ENCODE assay signal across 12 cellular contexts in genomic region chr3:21672303-21672702, GRCh38.
DNase-seq lines count a peak whose midpoint lies in the region; ATAC-seq and TF ChIP-seq lines count a peak whose summit lies in the region.
"Had no signal": no experiment of that assay in that cellular context is flagged by ENCODE, and none has a peak within 500 bp of the region (broad histone marks: within the 10 kb centered on the region; RNA-seq: fewer than 3 reads in every experiment).

No MANE protein-coding gene starts in this region.

- DNase-seq in AG20443 (ENCODE audit: low spot score) (peak; percentile 83), PC-9 (peak; percentile 0 to 60), dedifferentiated amniotic fluid mesenchymal stem cell (ENCODE audit: extremely low spot score) (peak; percentile 62), NCI-H1694 (lab: John Stamatoyannopoulos, UW) (no peak), tibial nerve (ENCODE audit: low spot score in 2 of 2) (no peak), H7 (no peak)
- DNase-seq: NCI-H1092 treated with DMSO at 0.1 percent for 48 hours, NCI-H526 treated with DMSO at 0.1 percent for 48 hours had no signal

- H3K79me2 ChIP-seq in PC-9 (ENCODE audit: low read depth), result no peaks in the 10 kb centered on the region

- H3K27me3 ChIP-seq in PC-9 (ENCODE audit: insufficient read depth, low read depth) (no peaks in the 10 kb centered on the region), tibial nerve (no peaks in the 10 kb centered on the region), H7 (ENCODE audit: control insufficient read depth, insufficient read depth, low read length) (no peaks in the 10 kb centered on the region)

- no peak for ATAC-seq in GM21737 (IDR thresholded peaks at IDR 0.05; ENCODE audit: unreplicated experiment)
- ATAC-seq: esophagus mucosa had no signal

- TF ChIP-seq POLR2A in tibial nerve (IDR thresholded peaks at IDR 0.05), result no peak

- no peaks in the 10 kb centered on the region for H3F3A ChIP-seq in PC-9 (ENCODE audit: insufficient read depth, low read depth)

- H2AFZ ChIP-seq in PC-9, result 0 out of 2 replicates have a peak overlapping the region, but pooled peaks have one; percentile 49

- TF ChIP-seq CTCF in PC-9 (conservative IDR thresholded peaks at IDR 0.05), result no peak
- no peak for TF ChIP-seq CTCF in tibial nerve (IDR thresholded peaks at IDR 0.05)

- TF ChIP-seq EP300 in tibial nerve (IDR thresholded peaks at IDR 0.05), result no peak

- H3K36me3 ChIP-seq in PC-9 (ENCODE audit: low read depth) (no peaks in the 10 kb centered on the region), mesodermal cell (ENCODE audit: control insufficient read depth, insufficient read depth, low read length) (no peaks in the 10 kb centered on the region), tibial nerve (no peaks in the 10 kb centered on the region), H7 (replicated peaks; ENCODE audit: control insufficient read depth, insufficient read depth, low read length) (no peaks in the 10 kb centered on the region)

- peak overlapping the region; percentile 49 for H3K27ac ChIP-seq in PC-9
- peak overlapping the region; percentile 42 for H3K27ac ChIP-seq in mesodermal cell (ENCODE audit: low read depth, low read length, severe bottlenecking)
- H3K27ac ChIP-seq in tibial nerve, result no peak overlapping the region

- H3K9me3 ChIP-seq in PC-9 (ENCODE audit: insufficient read depth, low read depth) (no peaks in the 10 kb centered on the region), mesodermal cell (ENCODE audit: control insufficient read depth, low read length) (no peaks in the 10 kb centered on the region), tibial nerve (no peaks in the 10 kb centered on the region)

- intact Hi-C loops in PC-9 (cut with micrococcal nuclease; ENCODE audit: unreplicated experiment), result no loop called here

- H3K4me2 ChIP-seq in PC-9, result no peak overlapping the region

- POLR2A ChIA-PET in PC-9 (lab: Charles Lee; ENCODE audit: unreplicated experiment), result no interaction called here

- H3K4me3 ChIP-seq in PC-9 (no peak overlapping the region), mesodermal cell (ENCODE audit: extremely low read depth, insufficient read depth, low read length, poor library complexity, severe bottlenecking) (no peak overlapping the region), tibial nerve (no peak overlapping the region), H7 (ENCODE audit: insufficient read depth, low read depth, low read length) (no peak overlapping the region)
- H3K4me3 ChIP-seq: skin epidermis had no signal

- no peaks in the 10 kb centered on the region for H3K4me1 ChIP-seq in PC-9 (replicated peaks; ENCODE audit: insufficient read depth)
- H3K4me1 ChIP-seq in mesodermal cell (ENCODE audit: control insufficient read depth, insufficient read depth, low read length, poor library complexity, severe bottlenecking), result peaks cover 11% of the 10 kb centered on the region
- H3K4me1 ChIP-seq in tibial nerve, result no peaks in the 10 kb centered on the region

- WGBS in mesodermal cell (ENCODE audit: insufficient coverage in 2 of 2), 2 experiments, result no CpG with 5 or more reads among the region's 1 CpG
- WGBS in tibial nerve, 2 donors, result 35 to 73% methylated on average over 1 of the region's 1 CpG

- H4K20me1 ChIP-seq in PC-9 (ENCODE audit: insufficient read depth), result no peaks in the 10 kb centered on the region

- no TSS peak for BruUV-seq in PC-9 (replicated peaks; lab: Mats Ljungman, UMichigan)

- H3K9me2 ChIP-seq in PC-9 (ENCODE audit: insufficient read depth), result 0 out of 2 replicates have a peak, but pooled peaks cover 5% of the 10 kb centered on the region

- CTCF ChIA-PET in PC-9 (lab: Charles Lee), result interaction anchor here (0.5 kb wide), 1 partner anchor 94 kb away, joined by 4 read pairs; no protein-coding TSS in a partner anchor

Comparison
In these comparisons a context has a peak if more than half of its experiments do, and no peak if none do; other contexts are left out.
1. DNase-seq: peak in AG20443 (single experiment), PC-9 (2 of 2) and dedifferentiated amniotic fluid mesenchymal stem cell (single experiment); none in NCI-H1694 (single experiment), tibial nerve (0 of 2) and H7 (single experiment).
2. H3K27ac ChIP-seq: peak in PC-9 (single experiment) and mesodermal cell (single experiment); none in tibial nerve (0 of 4).